In genomic region chr9:124392254-124392653, GRCh38 we compare ENCODE assay signal across 12 cellular contexts. TPM values are rescaled to one million over a fixed set of nuclear protein-coding genes. Genes with fewer than 3 reads are reported as not detected.
DNase-seq lines count a peak whose midpoint lies in the region; ATAC-seq and TF ChIP-seq lines count a peak whose summit lies in the region.
"Had no signal": no experiment of that assay in that cellular context is flagged by ENCODE, and none has a peak within 500 bp of the region (broad histone marks: within the 10 kb centered on the region; RNA-seq: fewer than 3 reads in every experiment).

No MANE protein-coding gene starts in this region.

- no peak overlapping the region for H3K27ac ChIP-seq in DND-41 (ENCODE audit: low read length)

- H3K9ac ChIP-seq in DND-41 (ENCODE audit: low read depth, low read length) = no peak overlapping the region

- H3K9me3 Mint-ChIP-seq in brain = no peaks in the 10 kb centered on the region
- H3K9me3 Mint-ChIP-seq in natural killer cell treated with Interleukin-12 subunit alpha and Interleukin-12 subunit beta and Interleukin-15 and Interleukin-18, amount 100 ng/mL, for 72 hours = no peaks in the 10 kb centered on the region
- H3K9me3 Mint-ChIP-seq: CD4-positive, CD25-positive, alpha-beta regulatory T cell had no signal

- H3K27me3 ChIP-seq in DND-41 (ENCODE audit: insufficient read depth, low read length, poor library complexity) = no peaks in the 10 kb centered on the region

- H3K27me3 Mint-ChIP-seq in brain = peaks cover 6% of the 10 kb centered on the region
- no peaks in the 10 kb centered on the region for H3K27me3 Mint-ChIP-seq in natural killer cell treated with Interleukin-12 subunit alpha and Interleukin-12 subunit beta and Interleukin-15 and Interleukin-18, amount 100 ng/mL, for 72 hours
- H3K27me3 Mint-ChIP-seq: CD4-positive, CD25-positive, alpha-beta regulatory T cell had no signal

- no peaks in the 10 kb centered on the region for H3K4me1 ChIP-seq in DND-41 (ENCODE audit: insufficient read depth, low read length)

- H2AFZ ChIP-seq in DND-41 (ENCODE audit: low read depth, low read length) = no peak overlapping the region

- H3K36me3 Mint-ChIP-seq in brain = peaks cover 5% of the 10 kb centered on the region
- H3K36me3 Mint-ChIP-seq in natural killer cell treated with Interleukin-12 subunit alpha and Interleukin-12 subunit beta and Interleukin-15 and Interleukin-18, amount 100 ng/mL, for 72 hours = peaks cover 5% of the 10 kb centered on the region

- H4K20me1 ChIP-seq in DND-41 (ENCODE audit: insufficient read depth, low read length) = peaks cover 69% of the 10 kb centered on the region

- no peak overlapping the region for H3K4me2 ChIP-seq in DND-41 (ENCODE audit: insufficient read depth, low read length)

- no peaks in the 10 kb centered on the region for H3K9me3 ChIP-seq in DND-41 (ENCODE audit: insufficient read depth, low read length, severe bottlenecking)

- peaks cover 95% of the 10 kb centered on the region for H3K4me1 Mint-ChIP-seq in brain
- peaks cover 43 to 65% of the 10 kb centered on the region in 2 donors for H3K4me1 Mint-ChIP-seq in natural killer cell treated with Interleukin-12 subunit alpha and Interleukin-12 subunit beta and Interleukin-15 and Interleukin-18, amount 100 ng/mL, for 72 hours (ENCODE audit: low read depth in 2 of 2)

- DNase-seq in DND-41 = no peak
- DNase-seq in NCI-H226 = peak; percentile 51
- DNase-seq in natural killer cell treated with Interleukin-12 subunit alpha and Interleukin-12 subunit beta and Interleukin-15 and Interleukin-18, amount 100 ng/mL, for 72 hours (ENCODE audit: low spot score) = no peak
- DNase-seq in iPS-NIHi7 (ENCODE audit: extremely low spot score) = no peak
- no peak for DNase-seq in NCI-H2196 (lab: John Stamatoyannopoulos, UW; ENCODE audit: unreplicated experiment)
- DNase-seq: CD4-positive, CD25-positive, alpha-beta regulatory T cell had no signal

- H3K27ac Mint-ChIP-seq in brain = peak overlapping the region; percentile 87 to 94 (median 92)
- no peak overlapping the region for H3K27ac Mint-ChIP-seq in natural killer cell treated with Interleukin-12 subunit alpha and Interleukin-12 subunit beta and Interleukin-15 and Interleukin-18, amount 100 ng/mL, for 72 hours

- ATAC-seq in DND-41 (ENCODE audit: insufficient read depth, low read depth) (peak; percentile 53; the same call in 1 of the 3 replicates), HG02759 (IDR thresholded peaks at IDR 0.05; ENCODE audit: unreplicated experiment) (no peak), HG02571 (IDR thresholded peaks at IDR 0.05; ENCODE audit: unreplicated experiment) (no peak)
- ATAC-seq in natural killer cell treated with Interleukin-12 subunit alpha and Interleukin-12 subunit beta and Interleukin-15 and Interleukin-18, amount 100 ng/mL, for 72 hours = no peak

- peak overlapping the region in 3 of 5 experiments; percentile 47 to 76 (median 57) for H3K4me3 Mint-ChIP-seq in brain
- peak overlapping the region; percentile 22 for H3K4me3 Mint-ChIP-seq in natural killer cell treated with Interleukin-12 subunit alpha and Interleukin-12 subunit beta and Interleukin-15 and Interleukin-18, amount 100 ng/mL, for 72 hours
- H3K4me3 Mint-ChIP-seq: CD4-positive, CD25-positive, alpha-beta regulatory T cell had no signal

- H3K4me3 ChIP-seq in DND-41 (ENCODE audit: low read depth in 1 of 2, low read length in 2 of 2) = no peak overlapping the region

- peaks cover 100% of the 10 kb centered on the region for H3K79me2 ChIP-seq in DND-41 (ENCODE audit: insufficient read depth, low read length)

- peaks cover 30% of the 10 kb centered on the region; the same call in 1 of the 2 replicates for H3K36me3 ChIP-seq in DND-41 (ENCODE audit: insufficient read depth, low read length)

- TF ChIP-seq CTCF in DND-41 (IDR thresholded peaks at IDR 0.05; ENCODE audit: borderline replicate concordance, extremely low read depth, low read length, poor library complexity, severe bottlenecking) = no peak
- TF ChIP-seq CTCF in brain (conservative IDR thresholded peaks at IDR 0.05) = no peak

RNA-seq across cellular contexts. Expression of gene PSMB7, which starts 23.0 kb away (rescaled TPM):
- 525 TPM for polyA plus RNA-seq in brain (ENCODE audit: insufficient read depth, low read depth, low replicate concordance)
- total RNA-seq in natural killer cell treated with Interleukin-12 subunit alpha and Interleukin-12 subunit beta and Interleukin-15 and Interleukin-18, amount 100 ng/mL, for 72 hours = 100 to 1,000 TPM; 145 to 147 TPM

RNA-seq across cellular contexts. Expression of gene ADGRD2, which starts 58.0 kb away (rescaled TPM):
- polyA plus RNA-seq in brain (ENCODE audit: insufficient read depth, low read depth, low replicate concordance) = 5.0 TPM
- not detected for total RNA-seq in natural killer cell treated with Interleukin-12 subunit alpha and Interleukin-12 subunit beta and Interleukin-15 and Interleukin-18, amount 100 ng/mL, for 72 hours
- total RNA-seq: CD4-positive, CD25-positive, alpha-beta regulatory T cell; skeletal muscle tissue; T-helper 2 cell treated with Interferon-gamma antibody and Interleukin-4, amounts not matched to agents 100 ng/mL and 5 ng/mL, for 36 hours; urinary bladder had no signal
- polyA plus RNA-seq: CD4-positive, CD25-positive, alpha-beta regulatory T cell; urinary bladder had no signal

Comparison
In these comparisons a context has a peak if more than half of its experiments do, and no peak if none do; other contexts are left out.
1. H3K27ac Mint-ChIP-seq: peak in brain (5 of 5); none in natural killer cell treated with Interleukin-12 subunit alpha and Interleukin-12 subunit beta and Interleukin-15 and Interleukin-18, amount 100 ng/mL, for 72 hours (0 of 2).